In the genomic region with DNA sequence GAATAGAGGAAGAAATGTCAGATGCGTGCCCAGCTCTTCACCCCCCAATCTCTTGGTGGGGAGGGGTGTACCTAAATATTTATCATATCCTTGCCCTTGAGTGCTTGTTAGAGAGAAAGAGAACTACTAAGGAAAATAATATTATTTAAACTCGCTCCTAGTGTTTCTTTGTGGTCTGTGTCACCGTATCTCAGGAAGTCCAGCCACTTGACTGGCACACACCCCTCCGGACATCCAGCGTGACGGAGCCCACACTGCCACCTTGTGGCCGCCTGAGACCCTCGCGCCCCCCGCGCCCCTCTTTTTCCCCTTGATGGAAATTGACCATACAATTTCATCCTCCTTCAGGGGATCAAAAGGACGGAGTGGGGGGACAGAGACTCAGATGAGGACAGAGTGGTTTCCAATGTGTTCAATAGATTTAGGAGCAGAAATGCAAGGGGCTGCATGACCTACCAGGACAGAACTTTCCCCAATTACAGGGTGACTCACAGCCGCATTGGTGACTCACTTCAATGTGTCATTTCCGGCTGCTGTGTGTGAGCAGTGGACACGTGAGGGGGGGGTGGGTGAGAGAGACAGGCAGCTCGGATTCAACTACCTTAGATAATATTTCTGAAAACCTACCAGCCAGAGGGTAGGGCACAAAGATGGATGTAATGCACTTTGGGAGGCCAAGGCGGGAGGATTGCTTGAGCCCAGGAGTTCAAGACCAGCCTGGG, we compare ENCODE assay signal across 1 cellular context.
A peak's percentile ranks its signal among the peaks of the same experiment; 100 is the strongest.
TF ChIP-seq lines count a peak whose summit lies in the region.

No MANE protein-coding gene starts in this region.

TF ChIP-seq in HepG2, 621 proteins besides CTCF, POLR2A, EP300 and RAD21 (continued from another document):
- TF ChIP-seq ZNF580 (CRISPR knock-in tag; IDR thresholded peaks at IDR 0.05; ENCODE audit: borderline replicate concordance, low read depth) (no peak), XRCC5 (optimal IDR thresholded peaks at IDR 0.05; ENCODE audit: low read length) (peak; percentile 27), MYC (CRISPR knock-in tag; IDR thresholded peaks at IDR 0.05; ENCODE audit: borderline replicate concordance) (peak; percentile 42; the same call in 1 of the 2 replicates), ZNF557 (CRISPR knock-in tag; IDR thresholded peaks at IDR 0.05) (no peak), BRD4 (CRISPR knock-in tag; IDR thresholded peaks at IDR 0.05) (no peak), ZNF160 (CRISPR knock-in tag; IDR thresholded peaks at IDR 0.05) (peak; percentile 75; the same call in 1 of the 2 replicates), SALL1 (CRISPR knock-in tag; IDR thresholded peaks at IDR 0.05) (peak; percentile 93), LCORL (IDR thresholded peaks at IDR 0.05) (peak; percentile 40; the same call in 1 of the 2 replicates), LCORL (CRISPR knock-in tag; IDR thresholded peaks at IDR 0.05) (peak; percentile 38; the same call in 1 of the 2 replicates), ZNF547 (CRISPR knock-in tag; IDR thresholded peaks at IDR 0.05) (0 out of 2 replicates have a peak, but pooled peaks have one; percentile 31), ARNT2 (CRISPR knock-in tag; IDR thresholded peaks at IDR 0.05; ENCODE audit: low read depth) (no peak), HNRNPK (IDR thresholded peaks at IDR 0.05; ENCODE audit: low read depth, low read length, poor library complexity, severe bottlenecking) (no peak), FOXC1 (CRISPR knock-in tag; IDR thresholded peaks at IDR 0.05; ENCODE audit: borderline replicate concordance) (0 out of 2 replicates have a peak, but pooled peaks have one; percentile 42), ZNF225 (CRISPR knock-in tag; IDR thresholded peaks at IDR 0.05) (no peak), ASH2L (IDR thresholded peaks at IDR 0.05; ENCODE audit: insufficient read length, low read depth, low read length) (no peak), ARID4A (CRISPR knock-in tag; IDR thresholded peaks at IDR 0.05; ENCODE audit: borderline replicate concordance) (peak; percentile 41; the same call in 1 of the 2 replicates)
- TF ChIP-seq, protein P1, sequence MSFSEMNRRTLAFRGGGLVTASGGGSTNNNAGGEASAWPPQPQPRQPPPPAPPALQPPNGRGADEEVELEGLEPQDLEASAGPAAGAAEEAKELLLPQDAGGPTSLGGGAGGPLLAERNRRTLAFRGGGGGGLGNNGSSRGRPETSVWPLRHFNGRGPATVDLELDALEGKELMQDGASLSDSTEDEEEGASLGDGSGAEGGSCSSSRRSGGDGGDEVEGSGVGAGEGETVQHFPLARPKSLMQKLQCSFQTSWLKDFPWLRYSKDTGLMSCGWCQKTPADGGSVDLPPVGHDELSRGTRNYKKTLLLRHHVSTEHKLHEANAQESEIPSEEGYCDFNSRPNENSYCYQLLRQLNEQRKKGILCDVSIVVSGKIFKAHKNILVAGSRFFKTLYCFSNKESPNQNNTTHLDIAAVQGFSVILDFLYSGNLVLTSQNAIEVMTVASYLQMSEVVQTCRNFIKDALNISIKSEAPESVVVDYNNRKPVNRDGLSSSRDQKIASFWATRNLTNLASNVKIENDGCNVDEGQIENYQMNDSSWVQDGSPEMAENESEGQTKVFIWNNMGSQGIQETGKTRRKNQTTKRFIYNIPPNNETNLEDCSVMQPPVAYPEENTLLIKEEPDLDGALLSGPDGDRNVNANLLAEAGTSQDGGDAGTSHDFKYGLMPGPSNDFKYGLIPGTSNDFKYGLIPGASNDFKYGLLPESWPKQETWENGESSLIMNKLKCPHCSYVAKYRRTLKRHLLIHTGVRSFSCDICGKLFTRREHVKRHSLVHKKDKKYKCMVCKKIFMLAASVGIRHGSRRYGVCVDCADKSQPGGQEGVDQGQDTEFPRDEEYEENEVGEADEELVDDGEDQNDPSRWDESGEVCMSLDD (CRISPR knock-in tag; IDR thresholded peaks at IDR 0.05; ENCODE audit: borderline replicate concordance): peak; percentile 79; the same call in 1 of the 2 replicates
